ENCODE assay signal across 1 cellular context in genomic region chr11:111513240-111513605, GRCh38.
TF ChIP-seq lines count a peak whose summit lies in the region.

No MANE protein-coding gene starts in this region.

TF ChIP-seq in H1, 55 proteins besides CTCF, POLR2A, EP300 and RAD21:
- TF ChIP-seq EZH2 (IDR thresholded peaks at IDR 0.05; ENCODE audit: low read depth, low read length, severe bottlenecking) (peak; percentile 18), TAF1 (IDR thresholded peaks at IDR 0.05; ENCODE audit: low read depth, low read length) (no peak), SAP30 (IDR thresholded peaks at IDR 0.05; ENCODE audit: insufficient read depth, insufficient replicate concordance, low read length) (no peak), SUZ12 (IDR thresholded peaks at IDR 0.05; ENCODE audit: low read length) (0 out of 2 replicates have a peak, but pooled peaks have one; percentile 43)
